ENCODE assay signal across 16 cellular contexts in the genomic region with DNA sequence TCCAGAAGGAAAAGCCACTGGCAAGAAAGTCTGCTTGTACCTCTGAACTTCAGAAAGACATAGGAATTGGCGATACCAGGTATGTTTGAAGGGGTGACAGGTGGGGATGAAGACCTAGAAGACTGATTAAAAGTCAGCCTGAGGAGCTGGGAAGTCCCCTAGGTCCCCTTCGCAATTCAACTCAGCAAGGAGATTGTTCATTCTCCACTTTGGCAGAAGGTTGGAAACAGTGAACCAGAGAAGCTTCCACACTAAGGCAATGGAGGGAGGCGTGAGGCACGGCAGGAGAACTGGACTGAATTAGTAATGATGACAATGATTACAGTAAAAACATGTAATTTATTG.
DNase-seq lines count a peak whose midpoint lies in the region; ATAC-seq lines count a peak whose summit lies in the region.
"Had no signal": no experiment of that assay in that cellular context is flagged by ENCODE, and none has a peak within 500 bp of the region (broad histone marks: within the 10 kb centered on the region; RNA-seq: fewer than 3 reads in every experiment).

No MANE protein-coding gene starts in this region.

- no peaks in the 10 kb centered on the region for H3K36me3 Mint-ChIP-seq in stimulated activated naive B cell treated with anti-CD40 and anti-IgM and Interleukin-4, amounts not matched to agents 10 μg/mL and 1 μg/mL and 100 μg/mL, for 72 hours
- H3K36me3 Mint-ChIP-seq: activated naive CD8-positive, alpha-beta T cell; CD8-positive, alpha-beta memory T cell had no signal

- H3K4me1 Mint-ChIP-seq in stimulated activated naive B cell treated with anti-CD40 and anti-IgM and Interleukin-4, amounts not matched to agents 10 μg/mL and 1 μg/mL and 100 μg/mL, for 72 hours: peaks cover 8% of the 10 kb centered on the region in 2 donors
- H3K4me1 Mint-ChIP-seq: CD8-positive, alpha-beta memory T cell had no signal

- no peak overlapping the region for H3K4me3 Mint-ChIP-seq in stimulated activated naive B cell treated with anti-CD40 and anti-IgM and Interleukin-4, amounts not matched to agents 10 μg/mL and 1 μg/mL and 100 μg/mL, for 72 hours
- H3K4me3 Mint-ChIP-seq: activated naive CD8-positive, alpha-beta T cell; CD8-positive, alpha-beta memory T cell; neural crest cell had no signal

- DNase-seq in stimulated activated naive B cell treated with anti-CD40 and anti-IgM and Interleukin-4, amounts not matched to agents 10 μg/mL and 1 μg/mL and 100 μg/mL, for 72 hours: peak; percentile 2
- DNase-seq in SKM-1 treated with dmso at 0.1 percent for 144 hours (lab: John Stamatoyannopoulos, UW; ENCODE audit: unreplicated experiment): no peak
- no peak for DNase-seq in MV-4-11 (lab: John Stamatoyannopoulos, UW)
- DNase-seq in COR-L47 (lab: John Stamatoyannopoulos, UW): no peak
- DNase-seq: CD8-positive, alpha-beta memory T cell; GDM1; lower lobe of right lung; NCI-H1105 treated with DMSO at 0.1 percent for 48 hours; NCI-H524 treated with DMSO at 0.1 percent for 48 hours; small intestine; thyroid gland had no signal

- H3K9me3 Mint-ChIP-seq in stimulated activated naive B cell treated with anti-CD40 and anti-IgM and Interleukin-4, amounts not matched to agents 10 μg/mL and 1 μg/mL and 100 μg/mL, for 72 hours: peaks cover 0 to 2% of the 10 kb centered on the region in 2 donors

- H3K27me3 Mint-ChIP-seq in stimulated activated naive B cell treated with anti-CD40 and anti-IgM and Interleukin-4, amounts not matched to agents 10 μg/mL and 1 μg/mL and 100 μg/mL, for 72 hours: no peaks in the 10 kb centered on the region

- no peak overlapping the region for H3K27ac Mint-ChIP-seq in stimulated activated naive B cell treated with anti-CD40 and anti-IgM and Interleukin-4, amounts not matched to agents 10 μg/mL and 1 μg/mL and 100 μg/mL, for 72 hours
- H3K27ac Mint-ChIP-seq: activated naive CD8-positive, alpha-beta T cell; CD8-positive, alpha-beta memory T cell had no signal

- peak; percentile 50 for ATAC-seq in GM19351 (IDR thresholded peaks at IDR 0.05; ENCODE audit: unreplicated experiment)
- peak; percentile 26 for ATAC-seq in HG02623 (IDR thresholded peaks at IDR 0.05; ENCODE audit: unreplicated experiment)
- peak; percentile 27 for ATAC-seq in HG03175 (IDR thresholded peaks at IDR 0.05; ENCODE audit: unreplicated experiment)
- peak; percentile 61 to 72 for ATAC-seq in stimulated activated naive B cell treated with anti-CD40 and anti-IgM and Interleukin-4, amounts not matched to agents 10 μg/mL and 1 μg/mL and 100 μg/mL, for 72 hours (replicated peaks)
- ATAC-seq: lower lobe of right lung had no signal
